1 cellular context compared by ENCODE assay signal in the genomic region with DNA sequence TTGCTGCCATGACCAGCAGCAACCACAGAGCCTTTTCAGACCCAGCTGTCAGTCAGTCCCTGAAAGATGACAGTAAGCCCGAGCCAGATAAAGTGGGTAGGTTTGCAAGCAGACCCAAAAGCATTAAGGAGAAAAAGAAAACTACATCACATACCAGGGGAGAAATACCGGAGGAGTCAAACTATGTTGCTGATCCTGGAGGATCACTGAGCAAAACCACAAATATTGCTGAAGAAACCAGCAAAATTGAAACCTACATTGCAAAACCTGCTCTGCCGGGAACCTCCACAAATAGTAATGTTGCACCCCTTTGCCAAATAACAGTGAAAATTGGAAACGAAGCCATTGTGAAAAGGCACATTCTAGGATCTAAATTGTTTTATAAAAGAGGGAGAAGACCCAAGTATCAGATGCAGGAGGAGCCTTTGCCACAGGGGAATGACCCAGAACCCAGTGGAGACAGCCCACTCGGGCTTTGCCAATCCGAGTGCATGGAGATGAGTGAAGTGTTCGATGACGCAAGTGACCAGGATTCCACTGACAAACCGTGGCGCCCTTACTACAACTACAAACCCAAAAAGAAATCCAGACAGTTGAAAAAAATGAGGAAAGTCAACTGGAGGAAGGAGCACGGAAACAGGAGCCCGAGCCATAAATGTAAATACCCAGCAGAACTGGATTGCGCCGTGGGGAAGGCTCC.
TF ChIP-seq lines count a peak whose summit lies in the region.

No MANE protein-coding gene starts in this region.

TF ChIP-seq in HepG2, 621 proteins besides CTCF, POLR2A, EP300 and RAD21 (continues in another document):
- TF ChIP-seq, protein P1, sequence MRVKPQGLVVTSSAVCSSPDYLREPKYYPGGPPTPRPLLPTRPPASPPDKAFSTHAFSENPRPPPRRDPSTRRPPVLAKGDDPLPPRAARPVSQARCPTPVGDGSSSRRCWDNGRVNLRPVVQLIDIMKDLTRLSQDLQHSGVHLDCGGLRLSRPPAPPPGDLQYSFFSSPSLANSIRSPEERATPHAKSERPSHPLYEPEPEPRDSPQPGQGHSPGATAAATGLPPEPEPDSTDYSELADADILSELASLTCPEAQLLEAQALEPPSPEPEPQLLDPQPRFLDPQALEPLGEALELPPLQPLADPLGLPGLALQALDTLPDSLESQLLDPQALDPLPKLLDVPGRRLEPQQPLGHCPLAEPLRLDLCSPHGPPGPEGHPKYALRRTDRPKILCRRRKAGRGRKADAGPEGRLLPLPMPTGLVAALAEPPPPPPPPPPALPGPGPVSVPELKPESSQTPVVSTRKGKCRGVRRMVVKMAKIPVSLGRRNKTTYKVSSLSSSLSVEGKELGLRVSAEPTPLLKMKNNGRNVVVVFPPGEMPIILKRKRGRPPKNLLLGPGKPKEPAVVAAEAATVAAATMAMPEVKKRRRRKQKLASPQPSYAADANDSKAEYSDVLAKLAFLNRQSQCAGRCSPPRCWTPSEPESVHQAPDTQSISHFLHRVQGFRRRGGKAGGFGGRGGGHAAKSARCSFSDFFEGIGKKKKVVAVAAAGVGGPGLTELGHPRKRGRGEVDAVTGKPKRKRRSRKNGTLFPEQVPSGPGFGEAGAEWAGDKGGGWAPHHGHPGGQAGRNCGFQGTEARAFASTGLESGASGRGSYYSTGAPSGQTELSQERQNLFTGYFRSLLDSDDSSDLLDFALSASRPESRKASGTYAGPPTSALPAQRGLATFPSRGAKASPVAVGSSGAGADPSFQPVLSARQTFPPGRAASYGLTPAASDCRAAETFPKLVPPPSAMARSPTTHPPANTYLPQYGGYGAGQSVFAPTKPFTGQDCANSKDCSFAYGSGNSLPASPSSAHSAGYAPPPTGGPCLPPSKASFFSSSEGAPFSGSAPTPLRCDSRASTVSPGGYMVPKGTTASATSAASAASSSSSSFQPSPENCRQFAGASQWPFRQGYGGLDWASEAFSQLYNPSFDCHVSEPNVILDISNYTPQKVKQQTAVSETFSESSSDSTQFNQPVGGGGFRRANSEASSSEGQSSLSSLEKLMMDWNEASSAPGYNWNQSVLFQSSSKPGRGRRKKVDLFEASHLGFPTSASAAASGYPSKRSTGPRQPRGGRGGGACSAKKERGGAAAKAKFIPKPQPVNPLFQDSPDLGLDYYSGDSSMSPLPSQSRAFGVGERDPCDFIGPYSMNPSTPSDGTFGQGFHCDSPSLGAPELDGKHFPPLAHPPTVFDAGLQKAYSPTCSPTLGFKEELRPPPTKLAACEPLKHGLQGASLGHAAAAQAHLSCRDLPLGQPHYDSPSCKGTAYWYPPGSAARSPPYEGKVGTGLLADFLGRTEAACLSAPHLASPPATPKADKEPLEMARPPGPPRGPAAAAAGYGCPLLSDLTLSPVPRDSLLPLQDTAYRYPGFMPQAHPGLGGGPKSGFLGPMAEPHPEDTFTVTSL (CRISPR knock-in tag; IDR thresholded peaks at IDR 0.05; ENCODE audit: borderline replicate concordance) = no peak
- no peak for TF ChIP-seq TP53 (CRISPR knock-in tag; conservative IDR thresholded peaks at IDR 0.05)
- TF ChIP-seq, protein P2, sequence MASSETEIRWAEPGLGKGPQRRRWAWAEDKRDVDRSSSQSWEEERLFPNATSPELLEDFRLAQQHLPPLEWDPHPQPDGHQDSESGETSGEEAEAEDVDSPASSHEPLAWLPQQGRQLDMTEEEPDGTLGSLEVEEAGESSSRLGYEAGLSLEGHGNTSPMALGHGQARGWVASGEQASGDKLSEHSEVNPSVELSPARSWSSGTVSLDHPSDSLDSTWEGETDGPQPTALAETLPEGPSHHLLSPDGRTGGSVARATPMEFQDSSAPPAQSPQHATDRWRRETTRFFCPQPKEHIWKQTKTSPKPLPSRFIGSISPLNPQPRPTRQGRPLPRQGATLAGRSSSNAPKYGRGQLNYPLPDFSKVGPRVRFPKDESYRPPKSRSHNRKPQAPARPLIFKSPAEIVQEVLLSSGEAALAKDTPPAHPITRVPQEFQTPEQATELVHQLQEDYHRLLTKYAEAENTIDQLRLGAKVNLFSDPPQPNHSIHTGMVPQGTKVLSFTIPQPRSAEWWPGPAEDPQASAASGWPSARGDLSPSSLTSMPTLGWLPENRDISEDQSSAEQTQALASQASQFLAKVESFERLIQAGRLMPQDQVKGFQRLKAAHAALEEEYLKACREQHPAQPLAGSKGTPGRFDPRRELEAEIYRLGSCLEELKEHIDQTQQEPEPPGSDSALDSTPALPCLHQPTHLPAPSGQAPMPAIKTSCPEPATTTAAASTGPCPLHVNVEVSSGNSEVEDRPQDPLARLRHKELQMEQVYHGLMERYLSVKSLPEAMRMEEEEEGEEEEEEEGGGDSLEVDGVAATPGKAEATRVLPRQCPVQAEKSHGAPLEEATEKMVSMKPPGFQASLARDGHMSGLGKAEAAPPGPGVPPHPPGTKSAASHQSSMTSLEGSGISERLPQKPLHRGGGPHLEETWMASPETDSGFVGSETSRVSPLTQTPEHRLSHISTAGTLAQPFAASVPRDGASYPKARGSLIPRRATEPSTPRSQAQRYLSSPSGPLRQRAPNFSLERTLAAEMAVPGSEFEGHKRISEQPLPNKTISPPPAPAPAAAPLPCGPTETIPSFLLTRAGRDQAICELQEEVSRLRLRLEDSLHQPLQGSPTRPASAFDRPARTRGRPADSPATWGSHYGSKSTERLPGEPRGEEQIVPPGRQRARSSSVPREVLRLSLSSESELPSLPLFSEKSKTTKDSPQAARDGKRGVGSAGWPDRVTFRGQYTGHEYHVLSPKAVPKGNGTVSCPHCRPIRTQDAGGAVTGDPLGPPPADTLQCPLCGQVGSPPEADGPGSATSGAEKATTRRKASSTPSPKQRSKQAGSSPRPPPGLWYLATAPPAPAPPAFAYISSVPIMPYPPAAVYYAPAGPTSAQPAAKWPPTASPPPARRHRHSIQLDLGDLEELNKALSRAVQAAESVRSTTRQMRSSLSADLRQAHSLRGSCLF (CRISPR knock-in tag; IDR thresholded peaks at IDR 0.05; ENCODE audit: borderline replicate concordance) = no peak
- TF ChIP-seq ZNF20 (CRISPR knock-in tag; IDR thresholded peaks at IDR 0.05) = no peak
- TF ChIP-seq, protein P3, sequence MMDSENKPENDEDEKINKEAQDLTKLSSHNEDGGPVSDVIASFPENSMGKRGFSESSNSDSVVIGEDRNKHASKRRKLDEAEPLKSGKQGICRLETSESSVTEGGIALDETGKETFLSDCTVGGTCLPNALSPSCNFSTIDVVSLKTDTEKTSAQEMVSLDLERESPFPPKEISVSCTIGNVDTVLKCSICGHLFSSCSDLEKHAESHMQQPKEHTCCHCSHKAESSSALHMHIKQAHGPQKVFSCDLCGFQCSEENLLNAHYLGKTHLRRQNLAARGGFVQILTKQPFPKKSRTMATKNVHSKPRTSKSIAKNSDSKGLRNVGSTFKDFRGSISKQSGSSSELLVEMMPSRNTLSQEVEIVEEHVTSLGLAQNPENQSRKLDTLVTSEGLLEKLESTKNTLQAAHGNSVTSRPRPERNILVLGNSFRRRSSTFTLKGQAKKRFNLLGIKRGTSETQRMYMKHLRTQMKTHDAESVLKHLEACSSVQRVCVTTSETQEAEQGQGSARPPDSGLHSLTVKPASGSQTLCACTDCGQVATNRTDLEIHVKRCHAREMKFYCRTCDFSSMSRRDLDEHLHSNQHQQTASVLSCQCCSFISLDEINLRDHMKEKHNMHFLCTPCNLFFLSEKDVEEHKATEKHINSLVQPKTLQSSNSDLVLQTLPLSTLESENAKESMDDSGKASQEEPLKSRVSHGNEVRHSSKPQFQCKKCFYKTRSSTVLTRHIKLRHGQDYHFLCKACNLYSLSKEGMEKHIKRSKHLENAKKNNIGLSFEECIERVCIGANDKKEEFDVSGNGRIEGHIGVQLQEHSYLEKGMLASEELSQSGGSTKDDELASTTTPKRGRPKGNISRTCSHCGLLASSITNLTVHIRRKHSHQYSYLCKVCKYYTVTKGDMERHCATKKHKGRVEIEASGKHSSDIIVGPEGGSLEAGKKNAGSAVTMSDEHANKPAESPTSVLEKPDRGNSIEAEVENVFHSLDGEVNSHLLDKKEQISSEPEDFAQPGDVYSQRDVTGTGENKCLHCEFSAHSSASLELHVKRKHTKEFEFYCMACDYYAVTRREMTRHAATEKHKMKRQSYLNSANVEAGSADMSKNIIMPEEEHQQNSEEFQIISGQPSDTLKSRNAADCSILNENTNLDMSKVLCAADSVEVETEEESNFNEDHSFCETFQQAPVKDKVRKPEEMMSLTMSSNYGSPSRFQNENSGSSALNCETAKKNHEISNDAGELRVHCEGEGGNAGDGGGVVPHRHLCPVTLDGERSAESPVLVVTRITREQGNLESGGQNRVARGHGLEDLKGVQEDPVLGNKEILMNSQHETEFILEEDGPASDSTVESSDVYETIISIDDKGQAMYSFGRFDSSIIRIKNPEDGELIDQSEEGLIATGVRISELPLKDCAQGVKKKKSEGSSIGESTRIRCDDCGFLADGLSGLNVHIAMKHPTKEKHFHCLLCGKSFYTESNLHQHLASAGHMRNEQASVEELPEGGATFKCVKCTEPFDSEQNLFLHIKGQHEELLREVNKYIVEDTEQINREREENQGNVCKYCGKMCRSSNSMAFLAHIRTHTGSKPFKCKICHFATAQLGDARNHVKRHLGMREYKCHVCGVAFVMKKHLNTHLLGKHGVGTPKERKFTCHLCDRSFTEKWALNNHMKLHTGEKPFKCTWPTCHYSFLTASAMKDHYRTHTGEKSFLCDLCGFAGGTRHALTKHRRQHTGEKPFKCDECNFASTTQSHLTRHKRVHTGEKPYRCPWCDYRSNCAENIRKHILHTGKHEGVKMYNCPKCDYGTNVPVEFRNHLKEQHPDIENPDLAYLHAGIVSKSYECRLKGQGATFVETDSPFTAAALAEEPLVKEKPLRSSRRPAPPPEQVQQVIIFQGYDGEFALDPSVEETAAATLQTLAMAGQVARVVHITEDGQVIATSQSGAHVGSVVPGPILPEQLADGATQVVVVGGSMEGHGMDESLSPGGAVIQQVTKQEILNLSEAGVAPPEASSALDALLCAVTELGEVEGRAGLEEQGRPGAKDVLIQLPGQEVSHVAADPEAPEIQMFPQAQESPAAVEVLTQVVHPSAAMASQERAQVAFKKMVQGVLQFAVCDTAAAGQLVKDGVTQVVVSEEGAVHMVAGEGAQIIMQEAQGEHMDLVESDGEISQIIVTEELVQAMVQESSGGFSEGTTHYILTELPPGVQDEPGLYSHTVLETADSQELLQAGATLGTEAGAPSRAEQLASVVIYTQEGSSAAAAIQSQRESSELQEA (CRISPR knock-in tag; IDR thresholded peaks at IDR 0.05; ENCODE audit: not compliant biosample characterization) = no peak
- no peak for TF ChIP-seq ZNF780A (CRISPR knock-in tag; IDR thresholded peaks at IDR 0.05)
- TF ChIP-seq KLF13 (CRISPR knock-in tag; IDR thresholded peaks at IDR 0.05) = no peak
- TF ChIP-seq, protein P4, sequence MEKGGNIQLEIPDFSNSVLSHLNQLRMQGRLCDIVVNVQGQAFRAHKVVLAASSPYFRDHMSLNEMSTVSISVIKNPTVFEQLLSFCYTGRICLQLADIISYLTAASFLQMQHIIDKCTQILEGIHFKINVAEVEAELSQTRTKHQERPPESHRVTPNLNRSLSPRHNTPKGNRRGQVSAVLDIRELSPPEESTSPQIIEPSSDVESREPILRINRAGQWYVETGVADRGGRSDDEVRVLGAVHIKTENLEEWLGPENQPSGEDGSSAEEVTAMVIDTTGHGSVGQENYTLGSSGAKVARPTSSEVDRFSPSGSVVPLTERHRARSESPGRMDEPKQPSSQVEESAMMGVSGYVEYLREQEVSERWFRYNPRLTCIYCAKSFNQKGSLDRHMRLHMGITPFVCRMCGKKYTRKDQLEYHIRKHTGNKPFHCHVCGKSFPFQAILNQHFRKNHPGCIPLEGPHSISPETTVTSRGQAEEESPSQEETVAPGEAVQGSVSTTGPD (CRISPR knock-in tag; IDR thresholded peaks at IDR 0.05) = no peak
- no peak for TF ChIP-seq RFX1 (IDR thresholded peaks at IDR 0.05)
- TF ChIP-seq, protein P5, sequence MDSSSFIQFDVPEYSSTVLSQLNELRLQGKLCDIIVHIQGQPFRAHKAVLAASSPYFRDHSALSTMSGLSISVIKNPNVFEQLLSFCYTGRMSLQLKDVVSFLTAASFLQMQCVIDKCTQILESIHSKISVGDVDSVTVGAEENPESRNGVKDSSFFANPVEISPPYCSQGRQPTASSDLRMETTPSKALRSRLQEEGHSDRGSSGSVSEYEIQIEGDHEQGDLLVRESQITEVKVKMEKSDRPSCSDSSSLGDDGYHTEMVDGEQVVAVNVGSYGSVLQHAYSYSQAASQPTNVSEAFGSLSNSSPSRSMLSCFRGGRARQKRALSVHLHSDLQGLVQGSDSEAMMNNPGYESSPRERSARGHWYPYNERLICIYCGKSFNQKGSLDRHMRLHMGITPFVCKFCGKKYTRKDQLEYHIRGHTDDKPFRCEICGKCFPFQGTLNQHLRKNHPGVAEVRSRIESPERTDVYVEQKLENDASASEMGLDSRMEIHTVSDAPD (CRISPR knock-in tag; IDR thresholded peaks at IDR 0.05) = no peak
- TF ChIP-seq RFXANK (CRISPR knock-in tag; IDR thresholded peaks at IDR 0.05) = no peak
- TF ChIP-seq NFRKB (IDR thresholded peaks at IDR 0.05) = no peak
- no peak for TF ChIP-seq HOXD1 (CRISPR knock-in tag; IDR thresholded peaks at IDR 0.05)
- no peak for TF ChIP-seq SIN3A (IDR thresholded peaks at IDR 0.05; ENCODE audit: borderline replicate concordance, low read depth, low read length)
- no peak for TF ChIP-seq GLI4 (CRISPR knock-in tag; IDR thresholded peaks at IDR 0.05; ENCODE audit: borderline replicate concordance)
